Comparison of ENCODE assay signal across 1 cellular context in the genomic region with DNA sequence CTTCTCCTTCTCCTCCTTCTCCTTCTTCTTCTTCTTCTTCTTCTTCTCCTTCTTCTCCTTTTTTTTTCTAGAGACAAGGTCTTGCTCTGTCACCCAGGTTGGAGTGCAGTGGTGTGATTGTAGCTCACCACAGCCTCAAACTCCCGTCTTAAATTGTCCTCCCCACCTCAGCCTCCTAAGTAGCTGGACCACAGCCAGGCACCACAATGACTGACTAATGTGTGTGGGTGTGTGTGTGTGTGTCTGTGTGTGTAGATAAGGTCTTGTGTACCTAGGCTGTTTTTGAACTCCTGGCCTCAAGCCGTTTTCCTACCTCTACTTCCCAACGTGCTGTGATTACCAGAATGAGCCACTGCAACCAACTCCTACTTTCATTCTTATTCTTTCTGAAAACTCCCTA.
TF ChIP-seq lines count a peak whose summit lies in the region.

No MANE protein-coding gene starts in this region.

TF ChIP-seq in H1, 55 proteins besides CTCF, POLR2A, EP300 and RAD21:
- TF ChIP-seq POU5F1 (IDR thresholded peaks at IDR 0.05; ENCODE audit: low read depth, low read length) (no peak), CBX5 (IDR thresholded peaks at IDR 0.05; ENCODE audit: low read depth, low read length) (no peak), RBBP5 (IDR thresholded peaks at IDR 0.05; ENCODE audit: borderline replicate concordance, low read depth, low read length) (no peak), BACH1 (IDR thresholded peaks at IDR 0.05; ENCODE audit: low read length) (no peak), FOSL1 (IDR thresholded peaks at IDR 0.05; ENCODE audit: insufficient read depth, low read depth, low read length) (no peak), TAF1 (IDR thresholded peaks at IDR 0.05; ENCODE audit: low read depth, low read length) (no peak), NRF1 (IDR thresholded peaks at IDR 0.05; ENCODE audit: low read depth, low read length) (no peak), BRCA1 (IDR thresholded peaks at IDR 0.05; ENCODE audit: low read depth, low read length) (no peak), SRF (IDR thresholded peaks at IDR 0.05; ENCODE audit: low read depth, low read length) (no peak), KDM4A (IDR thresholded peaks at IDR 0.05; ENCODE audit: low read depth, low read length, severe bottlenecking) (no peak), RFX5 (IDR thresholded peaks at IDR 0.05; ENCODE audit: borderline replicate concordance, low read depth, low read length) (no peak), KDM1A (IDR thresholded peaks at IDR 0.05; ENCODE audit: borderline replicate concordance, low read length) (no peak), SP4 (IDR thresholded peaks at IDR 0.05; ENCODE audit: low read length) (no peak), CTBP2 (IDR thresholded peaks at IDR 0.05; ENCODE audit: borderline replicate concordance, insufficient read depth, insufficient read length, low read length) (no peak), EZH2 (IDR thresholded peaks at IDR 0.05; ENCODE audit: low read depth, low read length, severe bottlenecking) (no peak)
- TF ChIP-seq, protein P1, sequence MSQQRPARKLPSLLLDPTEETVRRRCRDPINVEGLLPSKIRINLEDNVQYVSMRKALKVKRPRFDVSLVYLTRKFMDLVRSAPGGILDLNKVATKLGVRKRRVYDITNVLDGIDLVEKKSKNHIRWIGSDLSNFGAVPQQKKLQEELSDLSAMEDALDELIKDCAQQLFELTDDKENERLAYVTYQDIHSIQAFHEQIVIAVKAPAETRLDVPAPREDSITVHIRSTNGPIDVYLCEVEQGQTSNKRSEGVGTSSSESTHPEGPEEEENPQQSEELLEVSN (IDR thresholded peaks at IDR 0.05) = no peak
